Comparison of ENCODE assay signal across 8 cellular contexts in genomic region chr11:134036484-134037092, GRCh38. TPM values are rescaled to one million over a fixed set of nuclear protein-coding genes. Genes with fewer than 3 reads are reported as not detected.
DNase-seq lines count a peak whose midpoint lies in the region; ATAC-seq and TF ChIP-seq lines count a peak whose summit lies in the region.

No MANE protein-coding gene starts in this region.

- peaks cover 64% of the 10 kb centered on the region for H3K4me1 ChIP-seq in BE2C
- H3K4me1 ChIP-seq in effector memory CD4-positive, alpha-beta T cell (ENCODE audit: control insufficient read depth, insufficient read depth, low read length, poor library complexity, severe bottlenecking): peaks cover 23% of the 10 kb centered on the region

- H3K27me3 ChIP-seq in BE2C: no peaks in the 10 kb centered on the region
- no peaks in the 10 kb centered on the region for H3K27me3 ChIP-seq in effector memory CD4-positive, alpha-beta T cell (replicated peaks; ENCODE audit: control insufficient read depth, insufficient read depth, low read length, poor library complexity, severe bottlenecking)

- peak overlapping the region; percentile 57 for H3K4me3 ChIP-seq in BE2C (ENCODE audit: low read depth, low read length)
- H3K4me3 ChIP-seq in effector memory CD4-positive, alpha-beta T cell (ENCODE audit: insufficient read depth, low read depth, low read length, poor library complexity, severe bottlenecking): peak overlapping the region; percentile 67

- H3K36me3 Mint-ChIP-seq in natural killer cell treated with Interleukin-12 subunit alpha and Interleukin-12 subunit beta and Interleukin-15 and Interleukin-18, amount 100 ng/mL, for 72 hours: no peaks in the 10 kb centered on the region

- DNase-seq in BE2C (no peak), NCI-H526 treated with DMSO at 0.1 percent for 48 hours (lab: John Stamatoyannopoulos, UW) (peak; percentile 41), SHP77 (lab: John Stamatoyannopoulos, UW) (no peak), RPMI8226 (no peak)
- DNase-seq in effector memory CD4-positive, alpha-beta T cell: peak in 1 of 3 donors; percentile 9
- no peak for DNase-seq in natural killer cell treated with Interleukin-12 subunit alpha and Interleukin-12 subunit beta and Interleukin-15 and Interleukin-18, amount 100 ng/mL, for 72 hours (ENCODE audit: low spot score)
- no peak for DNase-seq in activated CD4-positive, CD25-positive, alpha-beta regulatory T cell treated with anti-CD3 and anti-CD28 coated beads, Interleukin-2, amount 50 U/mL, for 72 hours

- H3K4me3 Mint-ChIP-seq in natural killer cell treated with Interleukin-12 subunit alpha and Interleukin-12 subunit beta and Interleukin-15 and Interleukin-18, amount 100 ng/mL, for 72 hours: peak overlapping the region; percentile 92

- peak overlapping the region; percentile 79 for H3K27ac ChIP-seq in effector memory CD4-positive, alpha-beta T cell (ENCODE audit: insufficient read depth, low read length, poor library complexity, severe bottlenecking)

- no peaks in the 10 kb centered on the region for H3K9me3 Mint-ChIP-seq in natural killer cell treated with Interleukin-12 subunit alpha and Interleukin-12 subunit beta and Interleukin-15 and Interleukin-18, amount 100 ng/mL, for 72 hours

- no peaks in the 10 kb centered on the region for H3K9me3 ChIP-seq in BE2C
- H3K9me3 ChIP-seq in effector memory CD4-positive, alpha-beta T cell (ENCODE audit: control insufficient read depth, low read length): no peaks in the 10 kb centered on the region

- peaks cover 24 to 33% of the 10 kb centered on the region in 2 donors for H3K4me1 Mint-ChIP-seq in natural killer cell treated with Interleukin-12 subunit alpha and Interleukin-12 subunit beta and Interleukin-15 and Interleukin-18, amount 100 ng/mL, for 72 hours (ENCODE audit: low read depth in 2 of 2)

- TF ChIP-seq CTCF in BE2C (IDR thresholded peaks at IDR 0.05; ENCODE audit: low read depth, low read length): no peak

- ATAC-seq in natural killer cell treated with Interleukin-12 subunit alpha and Interleukin-12 subunit beta and Interleukin-15 and Interleukin-18, amount 100 ng/mL, for 72 hours: peak; percentile 37 to 49
- ATAC-seq in GM18907 (IDR thresholded peaks at IDR 0.05; ENCODE audit: unreplicated experiment): no peak

- no peaks in the 10 kb centered on the region for H3K36me3 ChIP-seq in BE2C
- H3K36me3 ChIP-seq in effector memory CD4-positive, alpha-beta T cell (ENCODE audit: control insufficient read depth, insufficient read depth, low read length): no peaks in the 10 kb centered on the region

- H3K27me3 Mint-ChIP-seq in natural killer cell treated with Interleukin-12 subunit alpha and Interleukin-12 subunit beta and Interleukin-15 and Interleukin-18, amount 100 ng/mL, for 72 hours: peaks cover 4 to 9% of the 10 kb centered on the region in 2 donors

- peak overlapping the region; percentile 80 to 93 for H3K27ac Mint-ChIP-seq in natural killer cell treated with Interleukin-12 subunit alpha and Interleukin-12 subunit beta and Interleukin-15 and Interleukin-18, amount 100 ng/mL, for 72 hours

RNA-seq across cellular contexts. Expression of gene JAM3, which starts 32.3 kb away (rescaled TPM):
- 71.5 TPM for polyA plus RNA-seq in BE2C (2012; ENCODE audit: insufficient read depth, insufficient read length, low read depth)
- total RNA-seq in natural killer cell treated with Interleukin-12 subunit alpha and Interleukin-12 subunit beta and Interleukin-15 and Interleukin-18, amount 100 ng/mL, for 72 hours: 1 to 10 TPM; 2.9 to 5.7 TPM
